24 cellular contexts compared by ENCODE assay signal in the genomic region with DNA sequence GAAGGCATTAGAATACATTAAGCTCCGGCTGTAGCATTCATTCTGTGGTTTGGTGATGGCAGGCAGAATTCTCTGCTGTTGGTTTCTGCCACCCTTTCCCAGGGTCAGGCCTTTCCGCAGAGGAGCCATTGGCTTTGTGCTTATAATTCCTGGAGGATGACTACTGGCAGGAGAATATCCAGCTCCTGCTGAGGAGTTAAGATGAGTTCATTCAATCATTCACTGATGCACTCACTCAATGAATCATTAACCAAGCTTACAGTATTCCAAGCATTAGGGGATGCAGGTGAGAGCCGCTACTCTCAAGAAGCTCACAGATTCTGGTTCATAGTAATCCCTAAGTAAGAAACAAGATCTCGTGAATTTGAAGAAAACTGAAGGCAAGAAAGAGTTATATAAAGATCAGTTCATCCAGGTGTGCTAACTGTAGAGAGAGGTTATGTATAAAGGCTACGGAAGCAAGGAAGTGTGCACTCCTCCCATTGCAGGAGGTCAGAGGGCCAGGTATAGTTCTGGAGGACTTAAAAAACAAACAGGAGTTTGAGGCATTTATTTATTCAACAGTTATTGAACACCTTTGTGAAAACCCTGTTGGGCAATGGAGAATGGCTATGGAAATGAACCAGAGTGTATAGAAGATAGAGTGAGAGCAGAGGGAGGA.
DNase-seq lines count a peak whose midpoint lies in the region; TF ChIP-seq lines count a peak whose summit lies in the region.
"Had no signal": no experiment of that assay in that cellular context is flagged by ENCODE, and none has a peak within 500 bp of the region (broad histone marks: within the 10 kb centered on the region; RNA-seq: fewer than 3 reads in every experiment).

No MANE protein-coding gene starts in this region.

- no peak overlapping the region for H3K4ac ChIP-seq in mesenchymal stem cell (ENCODE audit: low read depth in 1 of 2, low read length in 2 of 2)

- H3K27me3 ChIP-seq in MG63: no peaks in the 10 kb centered on the region
- H3K27me3 ChIP-seq in endodermal cell (ENCODE audit: control insufficient read depth, insufficient read depth, low read length, poor library complexity, severe bottlenecking): no peaks in the 10 kb centered on the region
- no peaks in the 10 kb centered on the region for H3K27me3 ChIP-seq in mesenchymal stem cell (ENCODE audit: control insufficient read depth in 1 of 2, insufficient read depth in 1 of 2, low read length in 2 of 2)
- H3K27me3 ChIP-seq: stomach had no signal

- no peak overlapping the region for H3K9ac ChIP-seq in endodermal cell (ENCODE audit: extremely low read depth, low read length, poor library complexity, severe bottlenecking)
- H3K9ac ChIP-seq in mesenchymal stem cell (ENCODE audit: low read length): no peak overlapping the region

- WGBS in endodermal cell (ENCODE audit: insufficient coverage in 1 of 2, insufficient read length in 1 of 2), 2 experiments: 86 to 100% methylated on average over 3 to 5 of the region's 5 CpGs
- 90% methylated on average over 5 of the region's 5 CpGs for WGBS in mesenchymal stem cell

- H3K4me1 Mint-ChIP-seq in endodermal cell: peaks cover 21% of the 10 kb centered on the region
- H3K4me1 Mint-ChIP-seq: activated naive CD4-positive, alpha-beta T cell treated with anti-CD3 and anti-CD28 coated beads, Interleukin-2, amount 10 ng/mL, durations not matched to agents 7 days and 5 days; brain; naive thymus-derived CD8-positive, alpha-beta T cell had no signal

- H3K14ac ChIP-seq in mesenchymal stem cell (ENCODE audit: low read length in 2 of 2): no peak overlapping the region

- in situ Hi-C loops in KBM-7 (cut with MboI; ENCODE audit: low pct_unique_long_range_greater_than_20kb, low sequenced_read_pairs): no loop called here

- no peak overlapping the region for H2BK120ac ChIP-seq in mesenchymal stem cell (ENCODE audit: low read depth, low read length)

- peak; percentile 15 for DNase-seq in COLO668 (lab: John Stamatoyannopoulos, UW; ENCODE audit: unreplicated experiment)
- peak; percentile 47 for DNase-seq in MG63
- no peak for DNase-seq in endodermal cell
- DNase-seq in mesenchymal stem cell: no peak
- no peak for DNase-seq in Ammon's horn (ENCODE audit: low spot score)
- DNase-seq in KBM-7: no peak
- DNase-seq in activated CD8-positive, alpha-beta memory T cell treated with anti-CD3 and anti-CD28 coated beads, Interleukin-2, amount 50 U/mL, for 48 hours: no peak
- DNase-seq in NCI-H446 (lab: John Stamatoyannopoulos, UW): no peak
- DNase-seq: activated CD8-positive, alpha-beta T cell treated with anti-CD3 and anti-CD28 coated beads, Interleukin-2, amount 10 ng/mL, durations not matched to agents 7 days and 5 days; activated naive CD4-positive, alpha-beta T cell treated with anti-CD3 and anti-CD28 coated beads, Interleukin-2, amount 10 ng/mL, durations not matched to agents 7 days and 5 days; activated T-cell treated with anti-CD3 and anti-CD28 coated beads, Interleukin-2, amount 50 U/mL, for 4 hours; CD4-positive, CD25-positive, alpha-beta regulatory T cell; DMS79; naive thymus-derived CD8-positive, alpha-beta T cell; NCI-H1092 treated with DMSO at 0.1 percent for 48 hours; NCI-H524 treated with DMSO at 0.1 percent for 48 hours; SHP77; stimulated activated CD4-positive, alpha-beta T cell treated with anti-CD3 and anti-CD28 coated beads, Interleukin-4, amount 100 ng/mL, for 1 hour; stomach; T-helper 1 cell; trophoblast cell; WERI-Rb-1 had no signal

- H3K18ac ChIP-seq in mesenchymal stem cell (ENCODE audit: low read depth in 1 of 2, low read length in 2 of 2): no peak overlapping the region

- H2BK5ac ChIP-seq in mesenchymal stem cell (ENCODE audit: low read depth, low read length, poor library complexity, severe bottlenecking): peak overlapping the region; percentile 66

- H2AK5ac ChIP-seq in mesenchymal stem cell (ENCODE audit: low read length, severe bottlenecking): no peak overlapping the region

- no peak overlapping the region for H2AFZ ChIP-seq in mesenchymal stem cell (ENCODE audit: low read depth, low read length)

- TF ChIP-seq CTCF in endodermal cell (conservative IDR thresholded peaks at IDR 0.05): no peak

- peak overlapping the region; percentile 39 for H3K4me2 ChIP-seq in mesenchymal stem cell (ENCODE audit: low read length, poor library complexity, severe bottlenecking)
- H3K4me2 ChIP-seq: smooth muscle cell had no signal

- H2BK15ac ChIP-seq in mesenchymal stem cell (ENCODE audit: low read depth, poor library complexity, severe bottlenecking): no peak overlapping the region

- H3K23ac ChIP-seq in mesenchymal stem cell (ENCODE audit: low read length in 2 of 2): no peak overlapping the region

- no peaks in the 10 kb centered on the region for H3K27me3 Mint-ChIP-seq in endodermal cell (ENCODE audit: insufficient read depth)

- H3K27ac ChIP-seq in endodermal cell (ENCODE audit: low read depth, low read length): no peak overlapping the region
- H3K27ac ChIP-seq in mesenchymal stem cell (ENCODE audit: low read length, poor library complexity, severe bottlenecking): peak overlapping the region; percentile 95
- H3K27ac ChIP-seq: stomach, WERI-Rb-1 had no signal

- no peak overlapping the region for H4K91ac ChIP-seq in mesenchymal stem cell (ENCODE audit: low read length)

- peak overlapping the region; percentile 15 for H3K27ac Mint-ChIP-seq in endodermal cell
- H3K27ac Mint-ChIP-seq: activated CD8-positive, alpha-beta T cell treated with anti-CD3 and anti-CD28 coated beads, Interleukin-2, amount 10 ng/mL, durations not matched to agents 7 days and 5 days; activated naive CD4-positive, alpha-beta T cell treated with anti-CD3 and anti-CD28 coated beads, Interleukin-2, amount 10 ng/mL, durations not matched to agents 7 days and 5 days; brain; CD4-positive, CD25-positive, alpha-beta regulatory T cell; naive thymus-derived CD8-positive, alpha-beta T cell had no signal

- no peak overlapping the region for H4K8ac ChIP-seq in mesenchymal stem cell (ENCODE audit: low read length)

- no peak overlapping the region for H3K4me3 ChIP-seq in MG63
- H3K4me3 ChIP-seq in endodermal cell (ENCODE audit: low read length): peak overlapping the region; percentile 33
- H3K4me3 ChIP-seq in mesenchymal stem cell (ENCODE audit: insufficient read depth in 1 of 2, low read depth in 1 of 2, low read length in 2 of 2): no peak overlapping the region
- H3K4me3 ChIP-seq: smooth muscle cell, stomach had no signal

- no peaks in the 10 kb centered on the region for H3K36me3 Mint-ChIP-seq in endodermal cell (ENCODE audit: low read depth)
- H3K36me3 Mint-ChIP-seq: activated naive CD4-positive, alpha-beta T cell treated with anti-CD3 and anti-CD28 coated beads, Interleukin-2, amount 10 ng/mL, durations not matched to agents 7 days and 5 days; brain; CD4-positive, CD25-positive, alpha-beta regulatory T cell; naive thymus-derived CD8-positive, alpha-beta T cell had no signal

- H3K9me3 ChIP-seq in MG63 (no peaks in the 10 kb centered on the region), endodermal cell (ENCODE audit: control insufficient read depth, low read length) (no peaks in the 10 kb centered on the region), mesenchymal stem cell (ENCODE audit: control insufficient read depth, low read length) (no peaks in the 10 kb centered on the region)
- H3K9me3 ChIP-seq: stomach had no signal

- H3K36me3 ChIP-seq in MG63: no peaks in the 10 kb centered on the region
- no peaks in the 10 kb centered on the region for H3K36me3 ChIP-seq in endodermal cell (ENCODE audit: control insufficient read depth, insufficient read depth, low read length)
- H3K36me3 ChIP-seq in mesenchymal stem cell (ENCODE audit: control insufficient read depth in 1 of 2, insufficient read depth in 2 of 2, low read depth in 1 of 2, low read length in 2 of 2): no peaks in the 10 kb centered on the region
- H3K36me3 ChIP-seq: stomach, WERI-Rb-1 had no signal

- no peak overlapping the region for H3K4me3 Mint-ChIP-seq in endodermal cell
- H3K4me3 Mint-ChIP-seq: activated CD8-positive, alpha-beta T cell treated with anti-CD3 and anti-CD28 coated beads, Interleukin-2, amount 10 ng/mL, durations not matched to agents 7 days and 5 days; activated naive CD4-positive, alpha-beta T cell treated with anti-CD3 and anti-CD28 coated beads, Interleukin-2, amount 10 ng/mL, durations not matched to agents 7 days and 5 days; activated T-cell treated with anti-CD3 and anti-CD28 coated beads, Interleukin-2, amount 50 U/mL, for 4 hours; brain; CD4-positive, CD25-positive, alpha-beta regulatory T cell; naive thymus-derived CD8-positive, alpha-beta T cell had no signal

- peaks cover 11% of the 10 kb centered on the region for H3K4me1 ChIP-seq in endodermal cell (ENCODE audit: control insufficient read depth, insufficient read depth, low read length)
- peaks cover 4% of the 10 kb centered on the region for H3K4me1 ChIP-seq in mesenchymal stem cell (ENCODE audit: control insufficient read depth, insufficient read depth, low read depth, low read length)
- H3K4me1 ChIP-seq: stomach had no signal

- H3K9me3 Mint-ChIP-seq in endodermal cell: no peaks in the 10 kb centered on the region
- H3K9me3 Mint-ChIP-seq: activated naive CD4-positive, alpha-beta T cell treated with anti-CD3 and anti-CD28 coated beads, Interleukin-2, amount 10 ng/mL, durations not matched to agents 7 days and 5 days; activated T-cell treated with anti-CD3 and anti-CD28 coated beads, Interleukin-2, amount 50 U/mL, for 4 hours; brain; naive thymus-derived CD8-positive, alpha-beta T cell had no signal

- no peaks in the 10 kb centered on the region for H3K79me1 ChIP-seq in mesenchymal stem cell (replicated peaks; ENCODE audit: low read length, poor library complexity, severe bottlenecking)

- H2BK12ac ChIP-seq in mesenchymal stem cell (ENCODE audit: low read length in 2 of 2): no peak overlapping the region

Comparison
In these comparisons a context has a peak if more than half of its experiments do, and no peak if none do; other contexts are left out.
1. DNase-seq: peak in COLO668 (single experiment) and MG63 (single experiment); none in endodermal cell (single experiment), mesenchymal stem cell (single experiment), Ammon's horn (single experiment), KBM-7 (single experiment), activated CD8-positive, alpha-beta memory T cell treated with anti-CD3 and anti-CD28 coated beads, Interleukin-2, amount 50 U/mL, for 48 hours (single experiment) and NCI-H446 (0 of 2).